ENCODE assay signal across 32 cellular contexts in genomic region chr12:53550595-53550994, GRCh38. TPM values are rescaled to one million over a fixed set of nuclear protein-coding genes. Genes with fewer than 3 reads are reported as not detected.
DNase-seq lines count a peak whose midpoint lies in the region; ATAC-seq and TF ChIP-seq lines count a peak whose summit lies in the region.
"Had no signal": no experiment of that assay in that cellular context is flagged by ENCODE, and none has a peak within 500 bp of the region (broad histone marks: within the 10 kb centered on the region; RNA-seq: fewer than 3 reads in every experiment).

No MANE protein-coding gene starts in this region.

- no peaks in the 10 kb centered on the region for H3K4me1 Mint-ChIP-seq in Caco-2 (ENCODE audit: low read depth, unreplicated experiment)
- peaks cover 8% of the 10 kb centered on the region for H3K4me1 Mint-ChIP-seq in activated naive CD4-positive, alpha-beta T cell treated with anti-CD3 and anti-CD28 coated beads for 36 hours (ENCODE audit: low read depth)

- no peak overlapping the region for H3K4me3 Mint-ChIP-seq in Caco-2 (ENCODE audit: unreplicated experiment)
- H3K4me3 Mint-ChIP-seq in activated naive CD4-positive, alpha-beta T cell treated with anti-CD3 and anti-CD28 coated beads for 36 hours, result no peak overlapping the region
- H3K4me3 Mint-ChIP-seq: CD4-positive, alpha-beta T cell had no signal

- TF ChIP-seq CTCF in astrocyte of the spinal cord (IDR thresholded peaks at IDR 0.05; ENCODE audit: low read depth, low read length) (no peak), fibroblast of mammary gland (conservative IDR thresholded peaks at IDR 0.05; ENCODE audit: control insufficient read depth, insufficient read depth, low read depth, low read length) (no peak), psoas muscle (IDR thresholded peaks at IDR 0.05) (no peak), Caco-2 (IDR thresholded peaks at IDR 0.05; ENCODE audit: insufficient read depth in 1 of 2, low read depth in 1 of 2, low read length in 1 of 2, severe bottlenecking in 1 of 2, unreplicated experiment in 1 of 2) (no peak), body of pancreas (IDR thresholded peaks at IDR 0.05) (no peak)

- ATAC-seq in psoas muscle, result peak in 3 of 4 donors; percentile 54 to 70 (median 69)
- no peak for ATAC-seq in body of pancreas
- ATAC-seq: activated naive CD4-positive, alpha-beta T cell treated with anti-CD3 and anti-CD28 coated beads, Interleukin-2, amount 50 U/mL, for 72 hours had no signal

- H3K9me3 ChIP-seq in psoas muscle, result no peaks in the 10 kb centered on the region
- no peaks in the 10 kb centered on the region for H3K9me3 ChIP-seq in Caco-2
- no peaks in the 10 kb centered on the region for H3K9me3 ChIP-seq in body of pancreas
- H3K9me3 ChIP-seq: ascending aorta, prostate gland, upper lobe of left lung had no signal

- H3K27me3 ChIP-seq in psoas muscle (ENCODE audit: insufficient read depth in 3 of 3, low read length in 2 of 3) (no peaks in the 10 kb centered on the region), Caco-2 (replicated peaks; ENCODE audit: control insufficient read depth, insufficient read depth, low read length) (no peaks in the 10 kb centered on the region), body of pancreas (no peaks in the 10 kb centered on the region)
- H3K27me3 ChIP-seq: ascending aorta, upper lobe of left lung had no signal

- no peak overlapping the region for H3K27ac Mint-ChIP-seq in Caco-2 (ENCODE audit: unreplicated experiment)
- H3K27ac Mint-ChIP-seq in activated naive CD4-positive, alpha-beta T cell treated with anti-CD3 and anti-CD28 coated beads for 36 hours, result no peak overlapping the region
- H3K27ac Mint-ChIP-seq: activated naive CD4-positive, alpha-beta T cell treated with anti-CD3 and anti-CD28 coated beads, Interleukin-2, amount 50 U/mL, for 72 hours; CD4-positive, alpha-beta T cell had no signal

- no peaks in the 10 kb centered on the region for H3K9me3 Mint-ChIP-seq in Caco-2 (ENCODE audit: unreplicated experiment)
- H3K9me3 Mint-ChIP-seq in activated naive CD4-positive, alpha-beta T cell treated with anti-CD3 and anti-CD28 coated beads for 36 hours, result no peaks in the 10 kb centered on the region
- H3K9me3 Mint-ChIP-seq: activated naive CD4-positive, alpha-beta T cell treated with anti-CD3 and anti-CD28 coated beads, Interleukin-2, amount 50 U/mL, for 72 hours; CD4-positive, alpha-beta T cell had no signal

- POLR2A ChIA-PET in Caco-2 (lab: Charles Lee), result no interaction called here

- BruUV-seq in Caco-2 (replicated peaks; lab: Mats Ljungman, UMichigan), result no TSS peak

- H3K27ac ChIP-seq in psoas muscle (no peak overlapping the region), body of pancreas (no peak overlapping the region)
- H3K27ac ChIP-seq: prostate gland, skin epidermis, upper lobe of left lung had no signal

- intact Hi-C loops in psoas muscle (cut with DNase I), result no loop called here
- intact Hi-C loops in Caco-2 (cut with micrococcal nuclease; ENCODE audit: unreplicated experiment), result no loop called here
- intact Hi-C loops in body of pancreas (cut with DNase I), result no loop called here
- intact Hi-C loops in activated naive CD4-positive, alpha-beta T cell treated with anti-CD3 and anti-CD28 coated beads for 36 hours (cut with micrococcal nuclease), result no loop called here

- H3K27me3 Mint-ChIP-seq in Caco-2 (ENCODE audit: insufficient read depth, unreplicated experiment), result no peaks in the 10 kb centered on the region
- H3K27me3 Mint-ChIP-seq in activated naive CD4-positive, alpha-beta T cell treated with anti-CD3 and anti-CD28 coated beads for 36 hours (ENCODE audit: low read depth), result no peaks in the 10 kb centered on the region
- H3K27me3 Mint-ChIP-seq: CD4-positive, alpha-beta T cell had no signal

- H3K36me3 Mint-ChIP-seq in Caco-2 (ENCODE audit: insufficient read depth, unreplicated experiment), result no peaks in the 10 kb centered on the region
- H3K36me3 Mint-ChIP-seq in activated naive CD4-positive, alpha-beta T cell treated with anti-CD3 and anti-CD28 coated beads for 36 hours (ENCODE audit: low read depth), result peaks cover 6% of the 10 kb centered on the region
- H3K36me3 Mint-ChIP-seq: activated naive CD4-positive, alpha-beta T cell treated with anti-CD3 and anti-CD28 coated beads, Interleukin-2, amount 50 U/mL, for 72 hours had no signal

- H3K4me1 ChIP-seq in psoas muscle, result no peaks in the 10 kb centered on the region
- no peaks in the 10 kb centered on the region for H3K4me1 ChIP-seq in Caco-2
- H3K4me1 ChIP-seq in body of pancreas, result no peaks in the 10 kb centered on the region
- H3K4me1 ChIP-seq: ascending aorta, prostate gland, upper lobe of left lung had no signal

- no peak overlapping the region for H3K4me3 ChIP-seq in astrocyte of the spinal cord (ENCODE audit: low read depth, low read length)
- H3K4me3 ChIP-seq in fibroblast of mammary gland (ENCODE audit: control insufficient read depth, low read depth, low read length), result no peak overlapping the region
- no peak overlapping the region for H3K4me3 ChIP-seq in psoas muscle
- no peak overlapping the region for H3K4me3 ChIP-seq in Caco-2 (ENCODE audit: low read depth, low read length)
- H3K4me3 ChIP-seq in body of pancreas, result no peak overlapping the region
- H3K4me3 ChIP-seq: ascending aorta, prostate gland, skin epidermis, upper lobe of left lung had no signal

- TF ChIP-seq POLR2A in body of pancreas (IDR thresholded peaks at IDR 0.05), result no peak

- CTCF ChIA-PET in Caco-2 (lab: Charles Lee), result no interaction called here
- CTCF ChIA-PET in activated naive CD4-positive, alpha-beta T cell treated with anti-CD3 and anti-CD28 coated beads for 36 hours (lab: Charles Lee), result no interaction called here

- DNase-seq in LHCN-M2 (ENCODE audit: low read depth), result peak; percentile 23
- DNase-seq in astrocyte of the spinal cord (ENCODE audit: low read depth, low spot score), result peak; percentile 71
- DNase-seq in fibroblast of mammary gland (ENCODE audit: low read depth), result peak; percentile 65
- DNase-seq in psoas muscle, result no peak
- no peak for DNase-seq in T1000 (lab: John Stamatoyannopoulos, UW)
- DNase-seq in Caco-2, result no peak
- no peak for DNase-seq in body of pancreas
- no peak for DNase-seq in activated naive CD4-positive, alpha-beta T cell treated with anti-CD3 and anti-CD28 coated beads for 36 hours
- DNase-seq: activated CD4-positive, alpha-beta T cell treated with anti-CD3 and anti-CD28 coated beads, Interleukin-2, amount 50 U/mL, for 48 hours; activated CD8-positive, alpha-beta memory T cell treated with anti-CD3 and anti-CD28 coated beads, Interleukin-2, amount 50 U/mL, for 4 hours; CD4-positive, alpha-beta T cell; effector CD4-positive, alpha-beta T cell; GF-D8; Karpas-422; NCI-H1092 treated with DMSO at 0.1 percent for 48 hours; NCI-H2029; Right ventricle myocardium superior; stimulated activated CD4-positive, alpha-beta T cell treated with anti-CD3 and anti-CD28 coated beads, Interleukin-1b, Interleukin-23, amount 100 ng/mL, for 48 hours; upper lobe of left lung had no signal

- H3K36me3 ChIP-seq in psoas muscle (ENCODE audit: insufficient read depth in 1 of 2, low read depth in 1 of 2) (peaks cover 0 to 49% of the 10 kb centered on the region in 2 donors), Caco-2 (ENCODE audit: control insufficient read depth, insufficient read depth, low read length) (no peaks in the 10 kb centered on the region), body of pancreas (replicated peaks in 1 of 2; ENCODE audit: insufficient read depth in 1 of 2, low read depth in 2 of 2) (peaks cover 0 to 13% of the 10 kb centered on the region in 2 donors)
- H3K36me3 ChIP-seq: prostate gland had no signal

- 70 to 95% (median 75%) methylated on average over 1 of the region's 1 CpG for WGBS in psoas muscle, 3 donors
- WGBS in body of pancreas, 2 donors, result 91 to 96% methylated on average over 1 of the region's 1 CpG

- in situ Hi-C loops in astrocyte of the spinal cord (cut with HindIII; ENCODE audit: low sequenced_read_pairs), result no loop called here

RNA-seq across cellular contexts. Expression of gene NPFF, which starts 43.3 kb away (rescaled TPM):
- total RNA-seq in LHCN-M2 (2014; rRNA removed), result not detected in 2 replicates
- polyA plus RNA-seq in LHCN-M2 (2012), result 0.29 TPM
- total RNA-seq in psoas muscle, result not detected
- polyA plus RNA-seq in psoas muscle, result not detected
- 2.4 TPM in 1 of 2 replicates, not detected in the other for total RNA-seq in Caco-2 (2022)
- total RNA-seq in body of pancreas, result not detected
- not detected for total RNA-seq in activated naive CD4-positive, alpha-beta T cell treated with anti-CD3 and anti-CD28 coated beads for 36 hours
- total RNA-seq: activated naive CD4-positive, alpha-beta T cell treated with anti-CD3 and anti-CD28 coated beads, Interleukin-2, amount 50 U/mL, for 72 hours; CD4-positive, alpha-beta T cell; cerebellum; epithelial cell of proximal tubule; H1; HT-29; lower leg skin; mucosa of gallbladder; prostate gland; Right ventricle myocardium superior; subcutaneous adipose tissue had no signal
- polyA plus RNA-seq: H1, keratinocyte, neural cell had no signal

RNA-seq across cellular contexts. Expression of gene TARBP2, which starts 49.5 kb away (rescaled TPM):
- total RNA-seq in LHCN-M2 (2014; rRNA removed) (49.6 and 53.3 TPM in 2 replicates), psoas muscle (10 to 100 TPM in 2 of 4 donors, 1 to 10 TPM in 2; 7.6 to 10.8 (median 10.4) TPM), Caco-2 (2022) (43.9 and 50.7 TPM in 2 replicates), body of pancreas (10 to 100 TPM; 36.6 to 66.9 TPM)
- 33.2 TPM for polyA plus RNA-seq in LHCN-M2 (2012)
- polyA plus RNA-seq in psoas muscle, result 10 to 100 TPM; 10.2 to 23.3 (median 21.2) TPM
- total RNA-seq in activated naive CD4-positive, alpha-beta T cell treated with anti-CD3 and anti-CD28 coated beads for 36 hours, result 10 to 100 TPM; 25.0 to 26.8 TPM

RNA-seq across cellular contexts. Expression of gene MAP3K12, which starts 51.3 kb away (rescaled TPM):
- 37.6 and 38.6 TPM in 2 replicates for total RNA-seq in LHCN-M2 (2014; rRNA removed)
- polyA plus RNA-seq in LHCN-M2 (2012), result 14.2 TPM
- 1 to 10 TPM; 1.9 to 2.9 (median 2.3) TPM for total RNA-seq in psoas muscle
- polyA plus RNA-seq in psoas muscle, result 1 to 10 TPM; 2.3 to 3.1 (median 3.0) TPM
- 2.4 and 3.9 TPM in 2 replicates for total RNA-seq in Caco-2 (2022)
- total RNA-seq in body of pancreas, result 10 to 100 TPM; 10.9 to 34.6 TPM
- total RNA-seq in activated naive CD4-positive, alpha-beta T cell treated with anti-CD3 and anti-CD28 coated beads for 36 hours, result 1 to 10 TPM; 6.0 to 8.2 TPM

Comparison
In these comparisons a context has a peak if more than half of its experiments do, and no peak if none do; other contexts are left out.
1. DNase-seq: peak in LHCN-M2 (single experiment), astrocyte of the spinal cord (single experiment) and fibroblast of mammary gland (single experiment); none in psoas muscle (0 of 2), T1000 (single experiment), Caco-2 (0 of 2), body of pancreas (0 of 4) and activated naive CD4-positive, alpha-beta T cell treated with anti-CD3 and anti-CD28 coated beads for 36 hours (single experiment).